Comparison of ENCODE assay signal across 1 cellular context in genomic region chr1:15847893-15848142, GRCh38.
A peak's percentile ranks its signal among the peaks of the same experiment; 100 is the strongest.
TF ChIP-seq lines count a peak whose summit lies in the region.

No MANE protein-coding gene starts in this region.

TF ChIP-seq in H1, 55 proteins besides CTCF, POLR2A, EP300 and RAD21:
- peak; percentile 61; the same call in 1 of the 2 replicates for TF ChIP-seq E2F6 (IDR thresholded peaks at IDR 0.05)
- peak; percentile 86 for TF ChIP-seq KDM4A (IDR thresholded peaks at IDR 0.05; ENCODE audit: low read depth, low read length, severe bottlenecking)
- no peak for TF ChIP-seq SRF (IDR thresholded peaks at IDR 0.05; ENCODE audit: low read depth, low read length)
- peak; percentile 34; the same call in 1 of the 2 replicates for TF ChIP-seq PHF8 (conservative IDR thresholded peaks at IDR 0.05; ENCODE audit: low read depth, low read length)
- TF ChIP-seq NANOG (IDR thresholded peaks at IDR 0.05; ENCODE audit: insufficient read depth, low read depth, low read length, poor library complexity, severe bottlenecking), result no peak
